In the genomic region with DNA sequence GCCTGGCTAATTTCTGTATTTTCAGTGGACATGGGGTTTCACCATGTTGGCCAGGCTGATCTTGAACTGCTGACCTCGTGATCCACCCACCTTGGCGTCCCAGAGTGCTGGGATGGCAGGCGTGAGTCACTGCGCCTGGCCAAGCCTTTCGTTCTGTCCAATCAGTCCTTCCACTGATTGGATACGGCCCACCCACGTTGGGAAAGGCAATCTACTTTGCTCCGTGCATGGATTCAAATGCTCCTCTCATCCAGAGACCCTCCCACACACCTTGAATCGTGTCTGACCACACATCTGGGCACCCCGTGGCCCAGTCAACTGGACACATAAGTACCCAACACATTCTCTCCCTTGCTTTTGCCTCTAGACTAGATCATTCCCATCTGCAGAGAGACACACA, we compare ENCODE assay signal across 29 cellular contexts.
A peak's percentile ranks its signal among the peaks of the same experiment; 100 is the strongest.
DNase-seq lines count a peak whose midpoint lies in the region; ATAC-seq and TF ChIP-seq lines count a peak whose summit lies in the region.
"Had no signal": no experiment of that assay in that cellular context is flagged by ENCODE, and none has a peak within 500 bp of the region (broad histone marks: within the 10 kb centered on the region; RNA-seq: fewer than 3 reads in every experiment).

No MANE protein-coding gene starts in this region.

- intact Hi-C loops in activated CD4-positive, alpha-beta T cell treated with anti-CD3 and anti-CD28 coated beads, Interleukin-2, amount 10 ng/mL, durations not matched to agents 24 days and 14 days (cut with micrococcal nuclease) = no loop called here
- intact Hi-C loops in sigmoid colon (cut with DNase I) (no loop called here), left colon (cut with DNase I, micrococcal nuclease) (no loop called here)

- H3K27me3 ChIP-seq in RWPE2 (ENCODE audit: insufficient read depth, poor library complexity, severe bottlenecking) (no peaks in the 10 kb centered on the region), endodermal cell (ENCODE audit: control insufficient read depth, insufficient read depth, low read length, poor library complexity, severe bottlenecking) (no peaks in the 10 kb centered on the region), sigmoid colon (peaks cover 0 to 14% (median 10%) of the 10 kb centered on the region in 3 donors)
- H3K27me3 ChIP-seq: BE2C had no signal

- H3K36me3 ChIP-seq in RWPE2 (ENCODE audit: low read depth) (no peaks in the 10 kb centered on the region), endodermal cell (ENCODE audit: control insufficient read depth, insufficient read depth, low read length) (no peaks in the 10 kb centered on the region), sigmoid colon (no peaks in the 10 kb centered on the region)
- H3K36me3 ChIP-seq: BE2C had no signal

- H3K4me3 ChIP-seq in RWPE2 (ENCODE audit: severe bottlenecking) (no peak overlapping the region), endodermal cell (ENCODE audit: low read length) (no peak overlapping the region), sigmoid colon (no peak overlapping the region)
- H3K4me3 ChIP-seq: GM12878, GM23338 had no signal

- H3K36me3 Mint-ChIP-seq in activated CD4-positive, alpha-beta T cell treated with anti-CD3 and anti-CD28 coated beads, Interleukin-2, amount 10 ng/mL, durations not matched to agents 24 days and 14 days (ENCODE audit: low read depth) = no peaks in the 10 kb centered on the region
- H3K36me3 Mint-ChIP-seq in endodermal cell (ENCODE audit: low read depth) = peaks cover 3% of the 10 kb centered on the region
- no peaks in the 10 kb centered on the region for H3K36me3 Mint-ChIP-seq in naive thymus-derived CD8-positive, alpha-beta T cell
- H3K36me3 Mint-ChIP-seq: CD14-positive monocyte; CD8-positive, alpha-beta memory T cell had no signal

- DNase-seq in activated CD4-positive, alpha-beta T cell treated with anti-CD3 and anti-CD28 coated beads, Interleukin-2, amount 10 ng/mL, durations not matched to agents 24 days and 14 days = peak; percentile 39
- DNase-seq in activated CD4-positive, alpha-beta T cell treated with anti-CD3 and anti-CD28 coated beads, Interleukin-2, amount 50 U/mL, for 4 hours = no peak
- DNase-seq in RWPE2 (ENCODE audit: low spot score) (peak; percentile 51), endodermal cell (peak; percentile 22), sigmoid colon (peak; percentile 14), retina (no peak), left colon (no peak)
- DNase-seq in naive thymus-derived CD8-positive, alpha-beta T cell = no peak
- DNase-seq: BE2C; CD8-positive, alpha-beta memory T cell; DMS 273 treated with DMSO at 0.1 percent for 48 hours; DMS79; EL; GDM1; HCEC 1CT; IMR-90; MM.1S; NCI-H2029; NCI-H446 treated with DMSO at 0.1 percent for 48 hours; NCI-H526; NCI-H82; NK-92 treated with Interleukin-12 subunit alpha and Interleukin-12 subunit beta, amount 100 ng/mL, for 24 hours; PC-3; Right ventricle myocardium superior had no signal

- H3K27me3 Mint-ChIP-seq in activated CD4-positive, alpha-beta T cell treated with anti-CD3 and anti-CD28 coated beads, Interleukin-2, amount 10 ng/mL, durations not matched to agents 24 days and 14 days = no peaks in the 10 kb centered on the region
- no peaks in the 10 kb centered on the region for H3K27me3 Mint-ChIP-seq in endodermal cell (ENCODE audit: insufficient read depth)
- peaks cover 0 to 3% (median 0%) of the 10 kb centered on the region in 5 donors for H3K27me3 Mint-ChIP-seq in naive thymus-derived CD8-positive, alpha-beta T cell

- no peak for TF ChIP-seq EP300 in sigmoid colon (IDR thresholded peaks at IDR 0.05)

- no peak for TF ChIP-seq CTCF in RWPE2 (IDR thresholded peaks at IDR 0.05; ENCODE audit: poor library complexity, severe bottlenecking)
- TF ChIP-seq CTCF in endodermal cell (conservative IDR thresholded peaks at IDR 0.05) = no peak
- no peak for TF ChIP-seq CTCF in sigmoid colon (IDR thresholded peaks at IDR 0.05)

- H3K27ac ChIP-seq in RWPE2 (ENCODE audit: poor library complexity, severe bottlenecking) = no peak overlapping the region
- H3K27ac ChIP-seq in endodermal cell (ENCODE audit: low read depth, low read length) = no peak overlapping the region
- H3K27ac ChIP-seq in sigmoid colon = no peak overlapping the region
- H3K27ac ChIP-seq: 22Rv1, KMS-11 had no signal

- H3K9me3 ChIP-seq in RWPE2 (ENCODE audit: severe bottlenecking) (peaks cover 7% of the 10 kb centered on the region), endodermal cell (ENCODE audit: control insufficient read depth, low read length) (no peaks in the 10 kb centered on the region), sigmoid colon (no peaks in the 10 kb centered on the region)
- H3K9me3 ChIP-seq: BE2C had no signal

- POLR2A ChIA-PET in naive thymus-derived CD8-positive, alpha-beta T cell (lab: Charles Lee) = no interaction called here

- H3K4me1 ChIP-seq in RWPE2 (ENCODE audit: insufficient read depth, poor library complexity, severe bottlenecking) = no peaks in the 10 kb centered on the region
- H3K4me1 ChIP-seq in endodermal cell (ENCODE audit: control insufficient read depth, insufficient read depth, low read length) = no peaks in the 10 kb centered on the region
- no peaks in the 10 kb centered on the region for H3K4me1 ChIP-seq in sigmoid colon
- H3K4me1 ChIP-seq: BE2C had no signal

- no peaks in the 10 kb centered on the region for H3K9me3 Mint-ChIP-seq in activated CD4-positive, alpha-beta T cell treated with anti-CD3 and anti-CD28 coated beads, Interleukin-2, amount 10 ng/mL, durations not matched to agents 24 days and 14 days
- peaks cover 6% of the 10 kb centered on the region for H3K9me3 Mint-ChIP-seq in endodermal cell
- H3K9me3 Mint-ChIP-seq in naive thymus-derived CD8-positive, alpha-beta T cell = peaks cover 0 to 4% (median 0%) of the 10 kb centered on the region in 9 donors

- no peak overlapping the region for H3K9ac ChIP-seq in endodermal cell (ENCODE audit: extremely low read depth, low read length, poor library complexity, severe bottlenecking)
- H3K9ac ChIP-seq: KMS-11 had no signal

- no peak overlapping the region for H3K27ac Mint-ChIP-seq in activated CD4-positive, alpha-beta T cell treated with anti-CD3 and anti-CD28 coated beads, Interleukin-2, amount 10 ng/mL, durations not matched to agents 24 days and 14 days
- no peak overlapping the region for H3K27ac Mint-ChIP-seq in endodermal cell
- H3K27ac Mint-ChIP-seq in naive thymus-derived CD8-positive, alpha-beta T cell = no peak overlapping the region
- H3K27ac Mint-ChIP-seq: CD14-positive monocyte; CD8-positive, alpha-beta memory T cell; GM23338 had no signal

- no peak for TF ChIP-seq POLR2A in sigmoid colon (IDR thresholded peaks at IDR 0.05)

- ATAC-seq in RWPE2 (ENCODE audit: low read depth) (no peak), left colon (no peak)
- ATAC-seq in naive thymus-derived CD8-positive, alpha-beta T cell = no peak
- ATAC-seq: GM12878, GM23338, PC-3 had no signal

- no peak overlapping the region for H3K4me3 Mint-ChIP-seq in activated CD4-positive, alpha-beta T cell treated with anti-CD3 and anti-CD28 coated beads, Interleukin-2, amount 10 ng/mL, durations not matched to agents 24 days and 14 days
- no peak overlapping the region for H3K4me3 Mint-ChIP-seq in endodermal cell
- H3K4me3 Mint-ChIP-seq in naive thymus-derived CD8-positive, alpha-beta T cell = no peak overlapping the region
- H3K4me3 Mint-ChIP-seq: CD14-positive monocyte; CD8-positive, alpha-beta memory T cell; GM23338 had no signal

- 87 to 92% methylated on average over 10 of the region's 10 CpGs for WGBS in endodermal cell (ENCODE audit: insufficient coverage in 1 of 2, insufficient read length in 1 of 2), 2 experiments
- 78 to 80% methylated on average over 10 of the region's 10 CpGs for WGBS in sigmoid colon, 2 donors

- H3K4me1 Mint-ChIP-seq in activated CD4-positive, alpha-beta T cell treated with anti-CD3 and anti-CD28 coated beads, Interleukin-2, amount 10 ng/mL, durations not matched to agents 24 days and 14 days = no peaks in the 10 kb centered on the region
- peaks cover 11% of the 10 kb centered on the region for H3K4me1 Mint-ChIP-seq in endodermal cell
- no peaks in the 10 kb centered on the region for H3K4me1 Mint-ChIP-seq in naive thymus-derived CD8-positive, alpha-beta T cell
- H3K4me1 Mint-ChIP-seq: CD14-positive monocyte; CD8-positive, alpha-beta memory T cell; GM23338 had no signal

Comparison
In these comparisons a context has a peak if more than half of its experiments do, and no peak if none do; other contexts are left out.
1. DNase-seq: peak in activated CD4-positive, alpha-beta T cell treated with anti-CD3 and anti-CD28 coated beads, Interleukin-2, amount 10 ng/mL, durations not matched to agents 24 days and 14 days (single experiment), RWPE2 (single experiment), endodermal cell (single experiment) and sigmoid colon (single experiment); none in activated CD4-positive, alpha-beta T cell treated with anti-CD3 and anti-CD28 coated beads, Interleukin-2, amount 50 U/mL, for 4 hours (0 of 2), retina (single experiment), left colon (0 of 2) and naive thymus-derived CD8-positive, alpha-beta T cell (0 of 10).